13 cellular contexts compared by ENCODE assay signal in genomic region chr12:64098709-64099354, GRCh38.
A peak's percentile ranks its signal among the peaks of the same experiment; 100 is the strongest.
DNase-seq lines count a peak whose midpoint lies in the region; ATAC-seq and TF ChIP-seq lines count a peak whose summit lies in the region.
"Had no signal": no experiment of that assay in that cellular context is flagged by ENCODE, and none has a peak within 500 bp of the region (broad histone marks: within the 10 kb centered on the region; RNA-seq: fewer than 3 reads in every experiment).

No MANE protein-coding gene starts in this region.

- peak overlapping the region; percentile 2 for H3K27ac ChIP-seq in epithelial cell of prostate
- H3K27ac ChIP-seq in GM23338 (ENCODE audit: low read depth) = no peak overlapping the region

- H3K9me2 ChIP-seq in GM23338 (ENCODE audit: insufficient read depth) = no peaks in the 10 kb centered on the region

- H3K27me3 Mint-ChIP-seq in progenitor cell of endocrine pancreas (no peaks in the 10 kb centered on the region), GM23338 (ENCODE audit: insufficient read depth, low read depth, poor library complexity) (peaks cover 2% of the 10 kb centered on the region)

- H3K4me3 ChIP-seq in GM23338 = no peak overlapping the region

- no peaks in the 10 kb centered on the region for H3K79me2 ChIP-seq in GM23338 (replicated peaks; ENCODE audit: insufficient read depth)

- H3K27me3 ChIP-seq in GM23338 (ENCODE audit: insufficient read depth) = no peaks in the 10 kb centered on the region

- no peaks in the 10 kb centered on the region for H3K4me1 Mint-ChIP-seq in progenitor cell of endocrine pancreas (ENCODE audit: low read depth)
- H3K4me1 Mint-ChIP-seq in GM23338 = no peaks in the 10 kb centered on the region
- H3K4me1 Mint-ChIP-seq: activated CD4-positive, alpha-beta T cell treated with anti-CD3 and anti-CD28 coated beads for 36 hours; activated naive CD8-positive, alpha-beta T cell treated with anti-CD3 and anti-CD28 coated beads for 36 hours had no signal

- H3K4me2 ChIP-seq in GM23338 = no peak overlapping the region

- H2AFZ ChIP-seq in GM23338 = no peak overlapping the region

- no peaks in the 10 kb centered on the region for H4K20me1 ChIP-seq in GM23338 (replicated peaks; ENCODE audit: insufficient read depth)

- no peaks in the 10 kb centered on the region; the same call in 1 of the 2 replicates for H3K36me3 ChIP-seq in GM23338 (ENCODE audit: insufficient read depth)

- H3K9me3 Mint-ChIP-seq in progenitor cell of endocrine pancreas (ENCODE audit: low read depth) (no peaks in the 10 kb centered on the region), GM23338 (no peaks in the 10 kb centered on the region)
- H3K9me3 Mint-ChIP-seq: activated naive CD8-positive, alpha-beta T cell treated with anti-CD3 and anti-CD28 coated beads for 36 hours had no signal

- H3K36me3 Mint-ChIP-seq in progenitor cell of endocrine pancreas (ENCODE audit: insufficient read depth) = peaks cover 9% of the 10 kb centered on the region
- no peaks in the 10 kb centered on the region; the same call in 2 of the 3 replicates for H3K36me3 Mint-ChIP-seq in GM23338 (ENCODE audit: low read depth)
- H3K36me3 Mint-ChIP-seq: activated naive CD8-positive, alpha-beta T cell treated with anti-CD3 and anti-CD28 coated beads for 36 hours had no signal

- TF ChIP-seq CTCF in progenitor cell of endocrine pancreas (IDR thresholded peaks at IDR 0.05; ENCODE audit: unreplicated experiment) (no peak), GM23338 (conservative IDR thresholded peaks at IDR 0.05; ENCODE audit: low read depth in 2 of 2) (no peak)

- no peak overlapping the region for H3K4me3 Mint-ChIP-seq in progenitor cell of endocrine pancreas (ENCODE audit: low read depth)
- no peak overlapping the region for H3K4me3 Mint-ChIP-seq in GM23338
- H3K4me3 Mint-ChIP-seq: activated CD4-positive, alpha-beta T cell treated with anti-CD3 and anti-CD28 coated beads for 36 hours; activated naive CD8-positive, alpha-beta T cell treated with anti-CD3 and anti-CD28 coated beads for 36 hours had no signal

- no peaks in the 10 kb centered on the region for H3F3A ChIP-seq in GM23338 (replicated peaks; ENCODE audit: low read depth)

- no peak for ATAC-seq in GM23338
- ATAC-seq: activated CD4-positive, alpha-beta T cell treated with anti-CD3 and anti-CD28 coated beads for 36 hours had no signal

- DNase-seq in EL (peak; percentile 72), NCI-H446 treated with DMSO at 0.1 percent for 48 hours (lab: John Stamatoyannopoulos, UW) (peak; percentile 94), epithelial cell of prostate (ENCODE audit: low read depth, low spot score) (no peak), progenitor cell of endocrine pancreas (ENCODE audit: low spot score, unreplicated experiment) (no peak), activated T-cell treated with anti-CD3 and anti-CD28 coated beads for 4 hours (no peak), middle frontal gyrus (ENCODE audit: extremely low spot score, low spot score) (no peak), GM23338 (ENCODE audit: low spot score) (no peak), NCI-H82 (lab: John Stamatoyannopoulos, UW) (no peak)
- DNase-seq: activated CD4-positive, alpha-beta T cell treated with anti-CD3 and anti-CD28 coated beads for 36 hours; activated naive CD8-positive, alpha-beta T cell treated with anti-CD3 and anti-CD28 coated beads for 36 hours; Caco-2; SIG-M5; stimulated activated CD8-positive, alpha-beta memory T cell treated with anti-CD3 and anti-CD28 coated beads, Interleukin-4, amount 100 ng/mL, for 48 hours had no signal

- H3K4me1 ChIP-seq in GM23338 (ENCODE audit: insufficient read depth) = no peaks in the 10 kb centered on the region
- H3K4me1 ChIP-seq: Caco-2 had no signal

- H3K27ac Mint-ChIP-seq in progenitor cell of endocrine pancreas (peak overlapping the region; percentile 87), GM23338 (no peak overlapping the region; the same call in 1 of the 2 replicates)
- H3K27ac Mint-ChIP-seq: activated CD4-positive, alpha-beta T cell treated with anti-CD3 and anti-CD28 coated beads for 36 hours; activated naive CD8-positive, alpha-beta T cell treated with anti-CD3 and anti-CD28 coated beads for 36 hours had no signal

TF ChIP-seq in GM23338, 12 proteins besides CTCF, POLR2A, EP300 and RAD21 (continues in another document):
- no peak for TF ChIP-seq EZH2 (IDR thresholded peaks at IDR 0.05; ENCODE audit: low read depth, unreplicated experiment)
- TF ChIP-seq ZNF331 (CRISPR knock-in tag; IDR thresholded peaks at IDR 0.05; ENCODE audit: low read depth) = no peak
- TF ChIP-seq, protein P1, sequence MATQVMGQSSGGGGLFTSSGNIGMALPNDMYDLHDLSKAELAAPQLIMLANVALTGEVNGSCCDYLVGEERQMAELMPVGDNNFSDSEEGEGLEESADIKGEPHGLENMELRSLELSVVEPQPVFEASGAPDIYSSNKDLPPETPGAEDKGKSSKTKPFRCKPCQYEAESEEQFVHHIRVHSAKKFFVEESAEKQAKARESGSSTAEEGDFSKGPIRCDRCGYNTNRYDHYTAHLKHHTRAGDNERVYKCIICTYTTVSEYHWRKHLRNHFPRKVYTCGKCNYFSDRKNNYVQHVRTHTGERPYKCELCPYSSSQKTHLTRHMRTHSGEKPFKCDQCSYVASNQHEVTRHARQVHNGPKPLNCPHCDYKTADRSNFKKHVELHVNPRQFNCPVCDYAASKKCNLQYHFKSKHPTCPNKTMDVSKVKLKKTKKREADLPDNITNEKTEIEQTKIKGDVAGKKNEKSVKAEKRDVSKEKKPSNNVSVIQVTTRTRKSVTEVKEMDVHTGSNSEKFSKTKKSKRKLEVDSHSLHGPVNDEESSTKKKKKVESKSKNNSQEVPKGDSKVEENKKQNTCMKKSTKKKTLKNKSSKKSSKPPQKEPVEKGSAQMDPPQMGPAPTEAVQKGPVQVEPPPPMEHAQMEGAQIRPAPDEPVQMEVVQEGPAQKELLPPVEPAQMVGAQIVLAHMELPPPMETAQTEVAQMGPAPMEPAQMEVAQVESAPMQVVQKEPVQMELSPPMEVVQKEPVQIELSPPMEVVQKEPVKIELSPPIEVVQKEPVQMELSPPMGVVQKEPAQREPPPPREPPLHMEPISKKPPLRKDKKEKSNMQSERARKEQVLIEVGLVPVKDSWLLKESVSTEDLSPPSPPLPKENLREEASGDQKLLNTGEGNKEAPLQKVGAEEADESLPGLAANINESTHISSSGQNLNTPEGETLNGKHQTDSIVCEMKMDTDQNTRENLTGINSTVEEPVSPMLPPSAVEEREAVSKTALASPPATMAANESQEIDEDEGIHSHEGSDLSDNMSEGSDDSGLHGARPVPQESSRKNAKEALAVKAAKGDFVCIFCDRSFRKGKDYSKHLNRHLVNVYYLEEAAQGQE (IDR thresholded peaks at IDR 0.05; ENCODE audit: unreplicated experiment) = no peak
- TF ChIP-seq, protein P2, sequence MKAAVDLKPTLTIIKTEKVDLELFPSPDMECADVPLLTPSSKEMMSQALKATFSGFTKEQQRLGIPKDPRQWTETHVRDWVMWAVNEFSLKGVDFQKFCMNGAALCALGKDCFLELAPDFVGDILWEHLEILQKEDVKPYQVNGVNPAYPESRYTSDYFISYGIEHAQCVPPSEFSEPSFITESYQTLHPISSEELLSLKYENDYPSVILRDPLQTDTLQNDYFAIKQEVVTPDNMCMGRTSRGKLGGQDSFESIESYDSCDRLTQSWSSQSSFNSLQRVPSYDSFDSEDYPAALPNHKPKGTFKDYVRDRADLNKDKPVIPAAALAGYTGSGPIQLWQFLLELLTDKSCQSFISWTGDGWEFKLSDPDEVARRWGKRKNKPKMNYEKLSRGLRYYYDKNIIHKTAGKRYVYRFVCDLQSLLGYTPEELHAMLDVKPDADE (IDR thresholded peaks at IDR 0.05) = no peak
- no peak for TF ChIP-seq STAT1 (IDR thresholded peaks at IDR 0.05; ENCODE audit: unreplicated experiment)

Comparison
In these comparisons a context has a peak if more than half of its experiments do, and no peak if none do; other contexts are left out.
1. DNase-seq: peak in EL (single experiment) and NCI-H446 treated with DMSO at 0.1 percent for 48 hours (single experiment); none in epithelial cell of prostate (single experiment), progenitor cell of endocrine pancreas (single experiment), activated T-cell treated with anti-CD3 and anti-CD28 coated beads for 4 hours (single experiment), middle frontal gyrus (single experiment), GM23338 (single experiment) and NCI-H82 (single experiment).